In genomic region chr20:38629979-38630378, GRCh38 we compare ENCODE assay signal across 7 cellular contexts. TPM values are rescaled to one million over a fixed set of nuclear protein-coding genes. Genes with fewer than 3 reads are reported as not detected.
"Had no signal": no experiment of that assay in that cellular context is flagged by ENCODE, and none has a peak within 500 bp of the region (broad histone marks: within the 10 kb centered on the region; RNA-seq: fewer than 3 reads in every experiment).

No MANE protein-coding gene starts in this region.

- H3K4me2 ChIP-seq: GM23338 had no signal

- H3K27ac ChIP-seq: HL-60 had no signal

- H3K4me3 ChIP-seq: GM23338 had no signal

- DNase-seq: H9, HCEC 1CT, HFFc6 had no signal

RNA-seq across cellular contexts. Expression of gene ADIG, which starts 49.0 kb away (rescaled TPM):
- total RNA-seq: GM23338, H1, H9, HFFc6, HT1080 had no signal
